In the genomic region with DNA sequence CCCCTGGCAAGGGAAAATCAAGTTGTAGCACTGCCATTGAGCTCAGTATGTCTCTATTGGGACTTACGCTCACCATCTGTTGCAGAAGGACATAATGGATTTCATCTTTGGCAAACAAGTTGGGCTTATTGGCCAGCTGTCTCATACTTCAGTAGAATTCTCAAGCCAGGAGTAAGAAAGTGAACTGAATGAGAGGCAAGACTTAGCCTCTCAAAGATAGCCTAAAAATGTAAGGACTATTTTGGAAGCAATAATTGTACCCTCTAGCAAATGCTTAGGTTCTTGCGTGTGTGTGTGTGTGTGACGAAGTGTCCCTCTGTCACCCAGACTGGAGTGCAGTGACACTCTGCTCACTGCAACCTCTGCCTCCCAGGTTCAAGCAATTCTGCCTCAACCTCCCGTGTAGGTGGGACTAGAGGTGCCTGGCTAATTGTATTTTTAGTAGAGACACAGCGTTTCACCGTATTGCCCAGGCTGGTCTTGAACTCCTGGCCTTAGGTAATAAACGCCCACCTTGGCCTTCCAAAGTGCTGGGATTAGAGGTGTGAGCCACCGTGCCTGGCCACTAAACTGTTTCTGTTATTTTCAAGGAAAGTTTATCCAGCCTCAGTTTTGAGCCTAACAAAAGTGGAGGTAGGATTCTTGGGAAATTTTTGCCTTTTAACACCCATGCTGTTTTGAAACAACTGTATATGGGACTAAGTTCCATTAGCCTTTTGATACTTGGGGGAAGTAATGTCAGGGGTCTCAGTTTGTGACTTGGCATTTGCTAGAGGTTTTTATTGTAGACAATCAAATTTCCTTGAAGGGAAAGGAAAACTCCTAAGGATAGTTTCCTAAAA, we compare ENCODE assay signal across 10 cellular contexts. TPM values are rescaled to one million over a fixed set of nuclear protein-coding genes. Genes with fewer than 3 reads are reported as not detected.
DNase-seq lines count a peak whose midpoint lies in the region; ATAC-seq and TF ChIP-seq lines count a peak whose summit lies in the region.
"Had no signal": no experiment of that assay in that cellular context is flagged by ENCODE, and none has a peak within 500 bp of the region (broad histone marks: within the 10 kb centered on the region; RNA-seq: fewer than 3 reads in every experiment).

No MANE protein-coding gene starts in this region.

- no peaks in the 10 kb centered on the region for H3K9me3 Mint-ChIP-seq in HFFc6

- peaks cover 42% of the 10 kb centered on the region for H3K4me1 Mint-ChIP-seq in HFFc6 (ENCODE audit: low read depth)

- H3K9me3 ChIP-seq in mucosa of rectum (ENCODE audit: control insufficient read depth in 2 of 2, low read length in 2 of 2): no peaks in the 10 kb centered on the region

- H3K27ac ChIP-seq in VCaP (peak overlapping the region; percentile 27; the same call in 1 of the 2 replicates), mucosa of rectum (ENCODE audit: low read depth in 2 of 2, low read length in 2 of 2) (peak overlapping the region; percentile 29 to 56)

- no peak overlapping the region for H3K9ac ChIP-seq in mucosa of rectum (ENCODE audit: low read depth in 1 of 2, low read length in 2 of 2)

- H3K4me3 ChIP-seq in mucosa of rectum (ENCODE audit: low read length in 2 of 2): no peak overlapping the region
- H3K4me3 ChIP-seq in H7 (ENCODE audit: insufficient read depth, low read depth, low read length): no peak overlapping the region

- H3K36me3 ChIP-seq in mucosa of rectum (ENCODE audit: control insufficient read depth in 2 of 2, insufficient read depth in 2 of 2, low read length in 2 of 2): peaks cover 45 to 49% of the 10 kb centered on the region in 2 donors
- peaks cover 38% of the 10 kb centered on the region for H3K36me3 ChIP-seq in H7 (replicated peaks; ENCODE audit: control insufficient read depth, insufficient read depth, low read length)

- ATAC-seq in GM19467 (IDR thresholded peaks at IDR 0.05; ENCODE audit: unreplicated experiment): no peak
- ATAC-seq: Right ventricle myocardium inferior had no signal

- peak; percentile 29 for DNase-seq in EL
- no peak for DNase-seq in HFFc6
- DNase-seq in NK-92 treated with Interleukin-12 subunit alpha and Interleukin-12 subunit beta, amount 100 ng/mL, for 24 hours (lab: John Stamatoyannopoulos, UW): no peak
- DNase-seq in H7: no peak
- DNase-seq: cerebellar nuclear complex, GF-D8 had no signal

- H3K4me3 Mint-ChIP-seq in HFFc6: no peak overlapping the region

- H3K27ac Mint-ChIP-seq in HFFc6: peak overlapping the region; percentile 45

- H3K27me3 Mint-ChIP-seq in HFFc6 (ENCODE audit: insufficient read depth): peaks cover 14% of the 10 kb centered on the region

- peaks cover 35% of the 10 kb centered on the region for H3K36me3 Mint-ChIP-seq in HFFc6 (ENCODE audit: low read depth)

- TF ChIP-seq CTCF in HFFc6 (IDR thresholded peaks at IDR 0.05): no peak
- no peak for TF ChIP-seq CTCF in VCaP (conservative IDR thresholded peaks at IDR 0.05)

- H3K27me3 ChIP-seq in mucosa of rectum (ENCODE audit: control insufficient read depth in 2 of 2, insufficient read depth in 2 of 2, low read length in 2 of 2) (no peaks in the 10 kb centered on the region), H7 (ENCODE audit: control insufficient read depth, insufficient read depth, low read length) (no peaks in the 10 kb centered on the region)

- H3K4me1 ChIP-seq in mucosa of rectum (ENCODE audit: control insufficient read depth in 2 of 2, insufficient read depth in 2 of 2, low read length in 2 of 2): peaks cover 45 to 50% of the 10 kb centered on the region in 2 donors

RNA-seq across cellular contexts. Expression of a gene that starts 7.0 kb away (rescaled TPM):
- total RNA-seq in HFFc6 (2021; fragmentation: NEBNext Ultra II Directional; extraction: Animal tissue kit (Norgen Biotek cat#: 25700)): 1,000 to 10,000 TPM in 3 of 6 experiments, 100 to 1,000 TPM in 3; 768 to 1,141 (median 1,018) TPM
- 907 and 952 TPM in 2 replicates for total RNA-seq in H7 (2014; rRNA removed; shearing (Covaris generic))

RNA-seq across cellular contexts. Expression of a gene that starts 7.6 kb away (rescaled TPM):
- total RNA-seq in HFFc6 (2021; fragmentation: NEBNext Ultra II Directional; extraction: Animal tissue kit (Norgen Biotek cat#: 25700)): 100 to 1,000 TPM in 4 of 6 experiments, 10 to 100 TPM in 2; 76.8 to 128 (median 117) TPM
- total RNA-seq in H7 (2014; rRNA removed; shearing (Covaris generic)): 51.2 and 62.2 TPM in 2 replicates

RNA-seq across cellular contexts. Expression of a gene that starts 13.3 kb away (rescaled TPM):
- total RNA-seq in HFFc6 (2021; fragmentation: NEBNext Ultra II Directional; extraction: Animal tissue kit (Norgen Biotek cat#: 25700)): under 1 TPM; 0.21 to 0.59 (median 0.32) TPM
- total RNA-seq in H7 (2014; rRNA removed; shearing (Covaris generic)): 2.2 and 2.9 TPM in 2 replicates

RNA-seq across cellular contexts. Expression of a gene that starts 37.4 kb away (rescaled TPM):
- total RNA-seq in HFFc6 (2021; fragmentation: NEBNext Ultra II Directional; extraction: Animal tissue kit (Norgen Biotek cat#: 25700)): 100 to 1,000 TPM; 178 to 225 (median 200) TPM
- 117 and 121 TPM in 2 replicates for total RNA-seq in H7 (2014; rRNA removed; shearing (Covaris generic))
